ENCODE assay signal across 9 cellular contexts in genomic region chr11:122696662-122697061, GRCh38. TPM values are rescaled to one million over a fixed set of nuclear protein-coding genes. Genes with fewer than 3 reads are reported as not detected.
DNase-seq lines count a peak whose midpoint lies in the region; ATAC-seq and TF ChIP-seq lines count a peak whose summit lies in the region.
"Had no signal": no experiment of that assay in that cellular context is flagged by ENCODE, and none has a peak within 500 bp of the region (broad histone marks: within the 10 kb centered on the region; RNA-seq: fewer than 3 reads in every experiment).

No MANE protein-coding gene starts in this region.

- no peak overlapping the region for H3K4me3 ChIP-seq in ovary

- no peaks in the 10 kb centered on the region for H3K9me3 ChIP-seq in ovary

- no peak for TF ChIP-seq POLR2A in ovary (IDR thresholded peaks at IDR 0.05)

- 75 to 87% (median 76%) methylated on average over 11 of the region's 11 CpGs for WGBS in ovary, 3 donors

- H3K4me3 Mint-ChIP-seq in activated naive CD8-positive, alpha-beta T cell treated with anti-CD3 and anti-CD28 coated beads, Interleukin-2, amount 10 ng/mL, durations not matched to agents 7 days and 5 days = peak overlapping the region; percentile 76
- H3K4me3 Mint-ChIP-seq in HFFc6 = no peak overlapping the region

- no peak for TF ChIP-seq EP300 in ovary (IDR thresholded peaks at IDR 0.05)

- no peak overlapping the region for H3K27ac ChIP-seq in ovary

- peaks cover 55% of the 10 kb centered on the region for H3K4me1 Mint-ChIP-seq in activated naive CD8-positive, alpha-beta T cell treated with anti-CD3 and anti-CD28 coated beads, Interleukin-2, amount 10 ng/mL, durations not matched to agents 7 days and 5 days
- peaks cover 58% of the 10 kb centered on the region for H3K4me1 Mint-ChIP-seq in HFFc6 (ENCODE audit: low read depth)

- H3K36me3 ChIP-seq in ovary = no peaks in the 10 kb centered on the region

- TF ChIP-seq CTCF in ovary (IDR thresholded peaks at IDR 0.05) (no peak), HFFc6 (IDR thresholded peaks at IDR 0.05) (no peak)

- H3K27me3 ChIP-seq in ovary = no peaks in the 10 kb centered on the region

- peaks cover 2% of the 10 kb centered on the region for H3K4me1 ChIP-seq in ovary (ENCODE audit: insufficient read depth)

- POLR2A ChIA-PET in activated naive CD8-positive, alpha-beta T cell treated with anti-CD3 and anti-CD28 coated beads, Interleukin-2, amount 10 ng/mL, durations not matched to agents 7 days and 5 days (lab: Charles Lee) = interaction anchor here (0.8 to 2.7 kb wide), 10 partner anchors 11 to 155 kb away, joined by 3 to 21 read pairs (median 5); partner anchors contain the start of gene UBASH3B

- DNase-seq in T-helper 2 cell (peak; percentile 18 to 91 (median 60)), ovary (no peak), NCI-H748 (lab: John Stamatoyannopoulos, UW; ENCODE audit: unreplicated experiment) (no peak), HFFc6 (no peak), NCI-H1105 treated with DMSO at 0.1 percent for 48 hours (lab: John Stamatoyannopoulos, UW) (no peak)
- DNase-seq in activated naive CD8-positive, alpha-beta T cell treated with anti-CD3 and anti-CD28 coated beads, Interleukin-2, amount 10 ng/mL, durations not matched to agents 7 days and 5 days = peak; percentile 62
- DNase-seq in stimulated activated CD8-positive, alpha-beta memory T cell treated with anti-CD3 and anti-CD28 coated beads, Interleukin-7, amount 100 ng/mL, for 1 hour (ENCODE audit: low read depth in 2 of 2) = peak; percentile 7 to 36

- peak overlapping the region; percentile 93 for H3K27ac Mint-ChIP-seq in activated naive CD8-positive, alpha-beta T cell treated with anti-CD3 and anti-CD28 coated beads, Interleukin-2, amount 10 ng/mL, durations not matched to agents 7 days and 5 days
- no peak overlapping the region for H3K27ac Mint-ChIP-seq in HFFc6

- H3K9me3 Mint-ChIP-seq in activated naive CD8-positive, alpha-beta T cell treated with anti-CD3 and anti-CD28 coated beads, Interleukin-2, amount 10 ng/mL, durations not matched to agents 7 days and 5 days = peaks cover 3% of the 10 kb centered on the region
- no peaks in the 10 kb centered on the region for H3K9me3 Mint-ChIP-seq in HFFc6

- intact Hi-C loops in ovary (cut with DNase I) = no loop called here

- peaks cover 31% of the 10 kb centered on the region for H3K36me3 Mint-ChIP-seq in activated naive CD8-positive, alpha-beta T cell treated with anti-CD3 and anti-CD28 coated beads, Interleukin-2, amount 10 ng/mL, durations not matched to agents 7 days and 5 days
- H3K36me3 Mint-ChIP-seq in HFFc6 (ENCODE audit: low read depth) = peaks cover 34% of the 10 kb centered on the region

- ATAC-seq in GM21529 (IDR thresholded peaks at IDR 0.05; ENCODE audit: unreplicated experiment) = peak; percentile 57
- peak; percentile 69 for ATAC-seq in activated naive CD8-positive, alpha-beta T cell treated with anti-CD3 and anti-CD28 coated beads, Interleukin-2, amount 10 ng/mL, durations not matched to agents 7 days and 5 days (ENCODE audit: low read depth)
- ATAC-seq: right cardiac atrium had no signal

- H3K27me3 Mint-ChIP-seq in activated naive CD8-positive, alpha-beta T cell treated with anti-CD3 and anti-CD28 coated beads, Interleukin-2, amount 10 ng/mL, durations not matched to agents 7 days and 5 days = no peaks in the 10 kb centered on the region
- no peaks in the 10 kb centered on the region; the same call in none of the 2 replicates for H3K27me3 Mint-ChIP-seq in HFFc6 (ENCODE audit: insufficient read depth)

RNA-seq across cellular contexts. Expression of gene UBASH3B, which starts 41.1 kb away (rescaled TPM):
- 10 to 100 TPM; 40.7 to 44.8 TPM for total RNA-seq in activated naive CD8-positive, alpha-beta T cell treated with anti-CD3 and anti-CD28 coated beads, Interleukin-2, amount 10 ng/mL, durations not matched to agents 7 days and 5 days
- 1 to 10 TPM in 6 of 7 donors, under 1 TPM in 1; 0.92 to 5.9 (median 1.8) TPM for total RNA-seq in ovary
- polyA plus RNA-seq in ovary = 1 to 10 TPM in 1 of 2 donors, under 1 TPM in 1; 0.31 to 1.8 TPM
- 10 to 100 TPM; 44.6 to 60.4 (median 52.9) TPM for total RNA-seq in HFFc6 (2021; fragmentation: NEBNext Ultra II Directional; extraction: Animal tissue kit (Norgen Biotek cat#: 25700))

Comparison
In these comparisons a context has a peak if more than half of its experiments do, and no peak if none do; other contexts are left out.
1. DNase-seq: peak in T-helper 2 cell (5 of 5), activated naive CD8-positive, alpha-beta T cell treated with anti-CD3 and anti-CD28 coated beads, Interleukin-2, amount 10 ng/mL, durations not matched to agents 7 days and 5 days (single experiment) and stimulated activated CD8-positive, alpha-beta memory T cell treated with anti-CD3 and anti-CD28 coated beads, Interleukin-7, amount 100 ng/mL, for 1 hour (2 of 2); none in ovary (0 of 5), NCI-H748 (single experiment), HFFc6 (single experiment) and NCI-H1105 treated with DMSO at 0.1 percent for 48 hours (single experiment).
2. RNA of gene UBASH3B, which starts 41.1 kb away (total RNA-seq): 44.6 to 60.4 TPM in HFFc6 and 40.7 to 44.8 TPM in activated naive CD8-positive, alpha-beta T cell treated with anti-CD3 and anti-CD28 coated beads, Interleukin-2, amount 10 ng/mL, durations not matched to agents 7 days and 5 days; 0.92 to 5.9 TPM in ovary; every median in the first group is over 4 times any median in the second.